ENCODE assay signal across 11 cellular contexts in the genomic region with DNA sequence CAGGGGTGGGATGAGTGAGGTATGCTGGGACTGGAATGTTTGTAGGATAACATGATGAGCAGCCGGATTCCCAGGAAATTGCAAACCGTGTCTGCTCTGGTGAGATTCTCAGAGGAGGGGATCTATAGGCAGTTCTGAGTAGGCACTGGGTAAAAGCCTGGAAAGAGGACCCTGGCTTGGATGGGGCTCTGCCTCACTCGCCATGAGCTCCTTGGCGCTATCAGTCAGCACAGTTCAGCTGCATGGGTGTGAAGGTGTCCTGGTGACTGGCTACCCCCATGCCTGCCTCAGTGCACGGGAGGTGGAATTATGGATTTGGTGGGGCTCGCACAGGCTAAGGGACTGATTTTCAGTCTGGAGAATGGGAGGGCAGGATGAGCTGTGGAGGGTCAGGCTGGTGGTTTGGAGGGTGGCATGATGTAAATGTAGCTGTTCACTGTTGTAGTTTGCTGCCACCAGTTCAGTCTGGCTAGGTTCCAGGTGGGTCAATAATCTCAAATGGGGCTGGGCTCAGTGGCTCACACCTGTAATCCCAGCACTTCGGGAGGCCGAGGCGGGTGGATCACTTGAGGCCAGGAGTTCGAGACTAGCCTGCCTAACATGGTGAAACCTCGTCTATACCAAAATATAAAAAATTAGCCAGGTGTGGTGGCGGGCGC. TPM values are rescaled to one million over a fixed set of nuclear protein-coding genes. Genes with fewer than 3 reads are reported as not detected.
DNase-seq lines count a peak whose midpoint lies in the region; ATAC-seq and TF ChIP-seq lines count a peak whose summit lies in the region.
"Had no signal": no experiment of that assay in that cellular context is flagged by ENCODE, and none has a peak within 500 bp of the region (broad histone marks: within the 10 kb centered on the region; RNA-seq: fewer than 3 reads in every experiment).

No MANE protein-coding gene starts in this region.

- peak overlapping the region; percentile 55; the same call in 1 of the 2 replicates for H3K4me2 ChIP-seq in IMR-90 (ENCODE audit: low read depth, low read length)

- no peak overlapping the region for H3K4me3 Mint-ChIP-seq in CD4-positive, alpha-beta T cell
- no peak overlapping the region for H3K4me3 Mint-ChIP-seq in activated T-helper 17 cell treated with anti-CD3 and anti-CD28 coated beads, Interleukin-2, amount 50 U/mL, for 72 hours
- H3K4me3 Mint-ChIP-seq in nephron = no peak overlapping the region
- H3K4me3 Mint-ChIP-seq: activated T-cell treated with anti-CD3 and anti-CD28 coated beads, Interleukin-2, amount 50 U/mL, for 24 hours had no signal

- H2BK5ac ChIP-seq in IMR-90 (ENCODE audit: low read depth, low read length, poor library complexity, severe bottlenecking) = no peak overlapping the region

- WGBS in IMR-90 (ENCODE audit: extremely low coverage in 2 of 2, insufficient read length in 1 of 2), 2 experiments = 80% methylated on average over 1 of the region's 13 CpGs; no CpG with 5 or more reads in 1 of the 2 experiments

- no peaks in the 10 kb centered on the region for H3K4me1 Mint-ChIP-seq in CD4-positive, alpha-beta T cell (ENCODE audit: low read depth)
- H3K4me1 Mint-ChIP-seq in activated T-helper 17 cell treated with anti-CD3 and anti-CD28 coated beads, Interleukin-2, amount 50 U/mL, for 72 hours = peaks cover 9% of the 10 kb centered on the region
- H3K4me1 Mint-ChIP-seq in nephron = no peaks in the 10 kb centered on the region

- ATAC-seq in CD4-positive, alpha-beta T cell (ENCODE audit: poor library complexity) = no peak
- ATAC-seq in IMR-90 (ENCODE audit: low read depth) = peak; percentile 53
- ATAC-seq in activated T-helper 17 cell treated with anti-CD3 and anti-CD28 coated beads, Interleukin-2, amount 50 U/mL, for 72 hours (replicated peaks) = no peak

- H3K18ac ChIP-seq in IMR-90 (ENCODE audit: low read depth, low read length) = no peak overlapping the region

- no peaks in the 10 kb centered on the region for H3K27me3 Mint-ChIP-seq in CD4-positive, alpha-beta T cell
- no peaks in the 10 kb centered on the region for H3K27me3 Mint-ChIP-seq in activated T-helper 17 cell treated with anti-CD3 and anti-CD28 coated beads, Interleukin-2, amount 50 U/mL, for 72 hours
- H3K27me3 Mint-ChIP-seq in nephron (ENCODE audit: low read depth) = peaks cover 3% of the 10 kb centered on the region
- H3K27me3 Mint-ChIP-seq: activated T-cell treated with anti-CD3 and anti-CD28 coated beads, Interleukin-2, amount 50 U/mL, for 24 hours had no signal

- H2AK9ac ChIP-seq in IMR-90 (replicated peaks; ENCODE audit: low read depth, low read length, poor library complexity) = no peak overlapping the region

- no peaks in the 10 kb centered on the region for H3K9me1 ChIP-seq in IMR-90 (ENCODE audit: insufficient read depth, low read length)

- in situ Hi-C loops in IMR-90 (cut with MboI; ENCODE audit: low sequenced_read_pairs) = loop anchor here (5.0 kb wide), 1 partner anchor 96 kb away; no protein-coding TSS in a partner anchor

- H2BK20ac ChIP-seq in IMR-90 (ENCODE audit: low read depth, low read length) = no peak overlapping the region

- H2BK15ac ChIP-seq in IMR-90 (ENCODE audit: low read depth, low read length) = no peak overlapping the region

- no peak overlapping the region for H4K91ac ChIP-seq in IMR-90 (ENCODE audit: insufficient read depth, low read depth, low read length)

- POLR2A ChIA-PET in CD4-positive, alpha-beta T cell (lab: Charles Lee) = no interaction called here
- POLR2A ChIA-PET in IMR-90 (lab: Charles Lee; ENCODE audit: unreplicated experiment) = no interaction called here

- no peak overlapping the region for H3K4ac ChIP-seq in IMR-90 (ENCODE audit: low read depth, low read length)

- H3K9me3 Mint-ChIP-seq in CD4-positive, alpha-beta T cell = no peaks in the 10 kb centered on the region
- no peaks in the 10 kb centered on the region for H3K9me3 Mint-ChIP-seq in activated T-helper 17 cell treated with anti-CD3 and anti-CD28 coated beads, Interleukin-2, amount 50 U/mL, for 72 hours
- no peaks in the 10 kb centered on the region for H3K9me3 Mint-ChIP-seq in nephron
- H3K9me3 Mint-ChIP-seq: activated T-cell treated with anti-CD3 and anti-CD28 coated beads, Interleukin-2, amount 50 U/mL, for 24 hours had no signal

- H3K36me3 Mint-ChIP-seq in CD4-positive, alpha-beta T cell (ENCODE audit: low read depth) = no peaks in the 10 kb centered on the region
- H3K36me3 Mint-ChIP-seq in activated T-helper 17 cell treated with anti-CD3 and anti-CD28 coated beads, Interleukin-2, amount 50 U/mL, for 72 hours (ENCODE audit: low read depth) = no peaks in the 10 kb centered on the region
- no peaks in the 10 kb centered on the region for H3K36me3 Mint-ChIP-seq in nephron (ENCODE audit: low read depth)

- H3K9ac ChIP-seq in IMR-90 (ENCODE audit: low read depth, low read length) = no peak overlapping the region

- BruUV-seq in IMR-90 (replicated peaks; lab: Mats Ljungman, UMichigan) = no TSS peak

- H3K23ac ChIP-seq in IMR-90 (ENCODE audit: low read depth, low read length) = no peak overlapping the region

- no peak overlapping the region for H3K27ac Mint-ChIP-seq in CD4-positive, alpha-beta T cell
- H3K27ac Mint-ChIP-seq in activated T-helper 17 cell treated with anti-CD3 and anti-CD28 coated beads, Interleukin-2, amount 50 U/mL, for 72 hours = peak overlapping the region; percentile 56
- H3K27ac Mint-ChIP-seq in nephron = peak overlapping the region in 1 of 3 experiments; percentile 58
- H3K27ac Mint-ChIP-seq: activated T-cell treated with anti-CD3 and anti-CD28 coated beads, Interleukin-2, amount 50 U/mL, for 24 hours had no signal

- peak overlapping the region; percentile 87 for H2AFZ ChIP-seq in IMR-90 (replicated peaks; ENCODE audit: low read length, poor library complexity)

- TF ChIP-seq RAD21 in IMR-90 (IDR thresholded peaks at IDR 0.05; ENCODE audit: low read length) = no peak

- CTCF ChIA-PET in CD4-positive, alpha-beta T cell (lab: Charles Lee) = no interaction called here
- CTCF ChIA-PET in IMR-90 (lab: Yijun Ruan, JAX) = no interaction called here

- no peak overlapping the region for H3K4me3 ChIP-seq in IMR-90 (ENCODE audit: insufficient read depth, low read depth, low read length)
- H3K4me3 ChIP-seq: HAP-1 had no signal

- peak; percentile 48 for TF ChIP-seq CTCF in CD4-positive, alpha-beta T cell (IDR thresholded peaks at IDR 0.05)
- TF ChIP-seq CTCF in IMR-90 (conservative IDR thresholded peaks at IDR 0.05; ENCODE audit: low read depth, low read length) (no peak), nephron (IDR thresholded peaks at IDR 0.05; ENCODE audit: unreplicated experiment in 3 of 3) (peak in 2 of 3 experiments; percentile 17 to 22)

- intact Hi-C loops in CD4-positive, alpha-beta T cell (cut with DNase I, micrococcal nuclease) = loop anchor here (1.0 to 10.0 kb wide), 10 partner anchors 28 to 453 kb away; partner anchors contain the start of genes EPOR (in 1 of the 2), ODAD3 (in 1 of the 2) and PRKCSH (in 1 of the 2)
- intact Hi-C loops in IMR-90 (cut with micrococcal nuclease) = loop anchor here (1.0 to 5.0 kb wide), 4 partner anchors 27 to 296 kb away; no protein-coding TSS in a partner anchor

- no peak for DNase-seq in CD4-positive, alpha-beta T cell
- DNase-seq in IMR-90 (no peak), SW480 (ENCODE audit: low spot score) (no peak), NCI-H2227 (lab: John Stamatoyannopoulos, UW; ENCODE audit: unreplicated experiment) (no peak), HT-29 (ENCODE audit: low spot score) (no peak)
- no peak for DNase-seq in activated CD8-positive, alpha-beta memory T cell treated with anti-CD3 and anti-CD28 coated beads for 24 hours

- no peaks in the 10 kb centered on the region for H3K9me3 ChIP-seq in CD4-positive, alpha-beta T cell (ENCODE audit: control insufficient read depth, low read length)
- no peaks in the 10 kb centered on the region for H3K9me3 ChIP-seq in IMR-90 (ENCODE audit: control insufficient read depth, insufficient read depth, low read length)
- H3K9me3 ChIP-seq: HAP-1 had no signal

- H2BK120ac ChIP-seq in IMR-90 (ENCODE audit: low read depth, low read length) = no peak overlapping the region

- no peak overlapping the region for H2AK5ac ChIP-seq in IMR-90 (ENCODE audit: low read depth, low read length)

- dilution Hi-C loops in IMR-90 (cut with HindIII; ENCODE audit: low sequenced_read_pairs, unreplicated experiment) = no loop called here

- no peak overlapping the region for H4K8ac ChIP-seq in IMR-90 (ENCODE audit: low read depth in 2 of 2, low read length in 2 of 2)

- H3K27ac ChIP-seq in CD4-positive, alpha-beta T cell (ENCODE audit: low read depth, low read length) = no peak overlapping the region
- no peak overlapping the region for H3K27ac ChIP-seq in IMR-90 (ENCODE audit: insufficient read depth, low read length)

- no peak overlapping the region for H3K56ac ChIP-seq in IMR-90 (ENCODE audit: extremely low read depth, insufficient read depth, low read length)

- no peaks in the 10 kb centered on the region for H3K79me1 ChIP-seq in IMR-90 (ENCODE audit: low read depth in 1 of 2, low read length in 2 of 2)

- H3K4me1 ChIP-seq in IMR-90 (ENCODE audit: control insufficient read depth, insufficient read depth, low read length) = no peaks in the 10 kb centered on the region
- H3K4me1 ChIP-seq: HAP-1 had no signal

- no peaks in the 10 kb centered on the region for H3K27me3 ChIP-seq in CD4-positive, alpha-beta T cell (ENCODE audit: control insufficient read depth, insufficient read depth, low read length)
- H3K27me3 ChIP-seq in IMR-90 (ENCODE audit: control insufficient read depth, insufficient read depth, low read length) = no peaks in the 10 kb centered on the region; the same call in 1 of the 2 replicates

- no peak for TF ChIP-seq POLR2A in IMR-90 (IDR thresholded peaks at IDR 0.05; ENCODE audit: low read depth, low read length)

- no peaks in the 10 kb centered on the region for H4K20me1 ChIP-seq in IMR-90 (ENCODE audit: insufficient read depth, low read length)

- no peak overlapping the region for H3K14ac ChIP-seq in IMR-90 (replicated peaks; ENCODE audit: low read depth, low read length)

- H4K5ac ChIP-seq in IMR-90 (ENCODE audit: low read depth, low read length) = no peak overlapping the region

- H3K36me3 ChIP-seq in IMR-90 (ENCODE audit: control insufficient read depth, insufficient read depth, low read length) = no peaks in the 10 kb centered on the region
- H3K36me3 ChIP-seq: HAP-1 had no signal

RNA-seq across cellular contexts. Expression of gene ZNF627, which starts 9.2 kb away (rescaled TPM):
- total RNA-seq in CD4-positive, alpha-beta T cell = 10 to 100 TPM; 11.7 to 12.7 TPM
- 32.8 and 34.4 TPM in 2 replicates for total RNA-seq in IMR-90 (2012; rRNA removed)
- polyA plus RNA-seq in IMR-90 (2012; rRNA removed) = 4.3 and 6.3 TPM in 2 replicates
- polyA plus RNA-seq in IMR-90 (2012; cell fraction: cytosol; rRNA removed) = 1.3 and 1.7 TPM in 2 replicates
- 1.1 and 9.2 TPM in 2 replicates for polyA plus RNA-seq in IMR-90 (2012; cell fraction: nucleus; rRNA removed; ENCODE audit: low replicate concordance)
- total RNA-seq in activated T-helper 17 cell treated with anti-CD3 and anti-CD28 coated beads, Interleukin-2, amount 50 U/mL, for 72 hours = 1 to 10 TPM; 4.6 to 5.9 TPM
- total RNA-seq in HT-29 (2014; rRNA removed; shearing (Covaris generic)) = 1.4 and 2.4 TPM in 2 replicates

RNA-seq across cellular contexts. Expression of gene ACP5, which starts 10.7 kb away (rescaled TPM):
- total RNA-seq in CD4-positive, alpha-beta T cell = 10 to 100 TPM; 13.4 to 15.3 TPM
- total RNA-seq in IMR-90 (2012; rRNA removed) = 0.28 and 0.54 TPM in 2 replicates
- 0.76 and 1.2 TPM in 2 replicates for polyA plus RNA-seq in IMR-90 (2012; rRNA removed)
- 0.73 and 1.9 TPM in 2 replicates for polyA plus RNA-seq in IMR-90 (2012; cell fraction: cytosol; rRNA removed)
- polyA plus RNA-seq in IMR-90 (2012; cell fraction: nucleus; rRNA removed; ENCODE audit: low replicate concordance) = 0.78 and 1.0 TPM in 2 replicates
- 10 to 100 TPM; 19.9 to 26.3 TPM for total RNA-seq in activated T-helper 17 cell treated with anti-CD3 and anti-CD28 coated beads, Interleukin-2, amount 50 U/mL, for 72 hours
- 0.83 and 1.4 TPM in 2 replicates for total RNA-seq in HT-29 (2014; rRNA removed; shearing (Covaris generic))

RNA-seq across cellular contexts. Expression of gene ELOF1, which starts 29.1 kb away (rescaled TPM):
- 10 to 100 TPM; 31.8 to 33.2 TPM for total RNA-seq in CD4-positive, alpha-beta T cell
- 62.4 and 121 TPM in 2 replicates for total RNA-seq in IMR-90 (2012; rRNA removed)
- polyA plus RNA-seq in IMR-90 (2012; rRNA removed) = 96.0 and 96.8 TPM in 2 replicates
- polyA plus RNA-seq in IMR-90 (2012; cell fraction: cytosol; rRNA removed) = 89.4 and 136 TPM in 2 replicates
- 57.0 and 72.5 TPM in 2 replicates for polyA plus RNA-seq in IMR-90 (2012; cell fraction: nucleus; rRNA removed; ENCODE audit: low replicate concordance)
- 10 to 100 TPM; 48.0 to 66.5 TPM for total RNA-seq in activated T-helper 17 cell treated with anti-CD3 and anti-CD28 coated beads, Interleukin-2, amount 50 U/mL, for 72 hours
- 41.0 and 48.1 TPM in 2 replicates for total RNA-seq in HT-29 (2014; rRNA removed; shearing (Covaris generic))

RNA-seq across cellular contexts. Expression of gene CNN1, which starts 49.5 kb away (rescaled TPM):
- total RNA-seq in CD4-positive, alpha-beta T cell = not detected
- total RNA-seq in IMR-90 (2012; rRNA removed) = 102 TPM in 2 replicates
- 196 and 207 TPM in 2 replicates for polyA plus RNA-seq in IMR-90 (2012; rRNA removed)
- 132 and 257 TPM in 2 replicates for polyA plus RNA-seq in IMR-90 (2012; cell fraction: cytosol; rRNA removed)
- 103 and 118 TPM in 2 replicates for polyA plus RNA-seq in IMR-90 (2012; cell fraction: nucleus; rRNA removed; ENCODE audit: low replicate concordance)
- not detected for total RNA-seq in activated T-helper 17 cell treated with anti-CD3 and anti-CD28 coated beads, Interleukin-2, amount 50 U/mL, for 72 hours
- total RNA-seq in HT-29 (2014; rRNA removed; shearing (Covaris generic)) = not detected in 2 replicates
- total RNA-seq: T-helper 2 cell treated with Interferon-gamma antibody and Interleukin-4, amounts not matched to agents 100 ng/mL and 5 ng/mL, for 36 hours had no signal

RNA-seq across cellular contexts. Expression of gene ECSIT, which starts 59.2 kb away (rescaled TPM):
- total RNA-seq in CD4-positive, alpha-beta T cell = 10 to 100 TPM; 27.2 to 27.4 TPM
- total RNA-seq in IMR-90 (2012; rRNA removed) = 31.9 and 42.3 TPM in 2 replicates
- 30.5 and 31.4 TPM in 2 replicates for polyA plus RNA-seq in IMR-90 (2012; rRNA removed)
- polyA plus RNA-seq in IMR-90 (2012; cell fraction: cytosol; rRNA removed) = 39.6 and 41.7 TPM in 2 replicates
- polyA plus RNA-seq in IMR-90 (2012; cell fraction: nucleus; rRNA removed; ENCODE audit: low replicate concordance) = 52.4 and 89.1 TPM in 2 replicates
- 10 to 100 TPM; 44.2 to 53.3 TPM for total RNA-seq in activated T-helper 17 cell treated with anti-CD3 and anti-CD28 coated beads, Interleukin-2, amount 50 U/mL, for 72 hours
- 55.7 and 56.4 TPM in 2 replicates for total RNA-seq in HT-29 (2014; rRNA removed; shearing (Covaris generic))
